ENCODE assay signal across 11 cellular contexts in genomic region chr20:32285082-32285620, GRCh38. TPM values are rescaled to one million over a fixed set of nuclear protein-coding genes. Genes with fewer than 3 reads are reported as not detected.
DNase-seq lines count a peak whose midpoint lies in the region; ATAC-seq and TF ChIP-seq lines count a peak whose summit lies in the region.
"Had no signal": no experiment of that assay in that cellular context is flagged by ENCODE, and none has a peak within 500 bp of the region (broad histone marks: within the 10 kb centered on the region; RNA-seq: fewer than 3 reads in every experiment).

No MANE protein-coding gene starts in this region.

- POLR2A ChIA-PET in Caco-2 (lab: Charles Lee), result interaction anchor here (0.6 kb wide), 1 partner anchor 26 kb away, joined by 3 read pairs; no protein-coding TSS in a partner anchor

- H3K27ac ChIP-seq in left lung, result peak overlapping the region; percentile 7 to 49

- H3K36me3 ChIP-seq in Caco-2 (ENCODE audit: control insufficient read depth, insufficient read depth, low read length), result no peaks in the 10 kb centered on the region
- H3K36me3 ChIP-seq in left lung, result no peaks in the 10 kb centered on the region

- H3K4me1 Mint-ChIP-seq in Caco-2 (ENCODE audit: low read depth, unreplicated experiment), result peaks cover 27% of the 10 kb centered on the region

- BruUV-seq in Caco-2 (replicated peaks; lab: Mats Ljungman, UMichigan), result no TSS peak

- H3K27ac Mint-ChIP-seq in Caco-2 (ENCODE audit: unreplicated experiment), result peak overlapping the region; percentile 4

- H3K4me3 ChIP-seq in Caco-2 (ENCODE audit: low read depth, low read length) (no peak overlapping the region), left lung (no peak overlapping the region)

- no peaks in the 10 kb centered on the region for H3K27me3 ChIP-seq in Caco-2 (replicated peaks; ENCODE audit: control insufficient read depth, insufficient read depth, low read length)
- no peaks in the 10 kb centered on the region for H3K27me3 ChIP-seq in left lung

- intact Hi-C loops in Caco-2 (cut with micrococcal nuclease; ENCODE audit: unreplicated experiment), result no loop called here
- intact Hi-C loops in left lung (cut with DNase I), result no loop called here

- no peak overlapping the region for H3K4me3 Mint-ChIP-seq in Caco-2 (ENCODE audit: unreplicated experiment)

- H3K4me1 ChIP-seq in Caco-2 (peaks cover 56% of the 10 kb centered on the region), left lung (peaks cover 0 to 22% of the 10 kb centered on the region in 2 donors)

- no peak for TF ChIP-seq CTCF in Caco-2 (IDR thresholded peaks at IDR 0.05; ENCODE audit: insufficient read depth in 1 of 2, low read depth in 1 of 2, low read length in 1 of 2, severe bottlenecking in 1 of 2, unreplicated experiment in 1 of 2)
- TF ChIP-seq CTCF in left lung (IDR thresholded peaks at IDR 0.05), result no peak

- H3K9me3 ChIP-seq in Caco-2 (no peaks in the 10 kb centered on the region), left lung (no peaks in the 10 kb centered on the region)

- H3K36me3 Mint-ChIP-seq in Caco-2 (ENCODE audit: insufficient read depth, unreplicated experiment), result peaks cover 19% of the 10 kb centered on the region

- no peaks in the 10 kb centered on the region for H3K27me3 Mint-ChIP-seq in Caco-2 (ENCODE audit: insufficient read depth, unreplicated experiment)

- ATAC-seq in GM18868 (IDR thresholded peaks at IDR 0.05; ENCODE audit: unreplicated experiment) (peak; percentile 53), left lung (no peak)

- H3K9me3 Mint-ChIP-seq in Caco-2 (ENCODE audit: unreplicated experiment), result no peaks in the 10 kb centered on the region

- CTCF ChIA-PET in Caco-2 (lab: Charles Lee), result interaction anchor here (0.6 to 1.2 kb wide), 2 partner anchors 18 to 206 kb away, joined by 3 read pairs; no protein-coding TSS in a partner anchor

- DNase-seq in Caco-2 (no peak), NAMALWA (ENCODE audit: low spot score) (peak; percentile 33), left lung (no peak), activated gamma-delta T cell treated with Interleukin-2 at 50 U/mL for 16 hours (no peak), activated gamma-delta T cell (lab: John Stamatoyannopoulos, UW) (no peak), NCI-H146 (lab: John Stamatoyannopoulos, UW) (no peak)
- DNase-seq in effector CD4-positive, alpha-beta T cell, result no peak
- DNase-seq: DMS79, midbrain, NCI-H524 had no signal

RNA-seq across cellular contexts. Expression of gene KIF3B, which starts 7.7 kb away (rescaled TPM):
- total RNA-seq in Caco-2 (2022) (49.0 and 50.0 TPM in 2 replicates), left lung (10 to 100 TPM; 27.4 to 34.6 TPM)
